ENCODE assay signal across 1 cellular context in genomic region chr7:153022796-153023592, GRCh38.
TF ChIP-seq lines count a peak whose summit lies in the region.

No MANE protein-coding gene starts in this region.

TF ChIP-seq in GM23338, 12 proteins besides CTCF, POLR2A, EP300 and RAD21 (continued from another document):
- TF ChIP-seq ETS1 (IDR thresholded peaks at IDR 0.05) (no peak), JUNB (IDR thresholded peaks at IDR 0.05; ENCODE audit: unreplicated experiment) (no peak), NANOG (IDR thresholded peaks at IDR 0.05; ENCODE audit: borderline replicate concordance) (no peak), EZH2phosphoT487 (IDR thresholded peaks at IDR 0.05; ENCODE audit: unreplicated experiment) (no peak), CREB1 (CRISPR knock-in tag; IDR thresholded peaks at IDR 0.05; ENCODE audit: low read depth) (no peak), EZH2 (IDR thresholded peaks at IDR 0.05; ENCODE audit: low read depth, unreplicated experiment) (no peak), REST (IDR thresholded peaks at IDR 0.05; ENCODE audit: unreplicated experiment) (no peak), STAT1 (IDR thresholded peaks at IDR 0.05; ENCODE audit: unreplicated experiment) (no peak), ZNF114 (CRISPR knock-in tag; IDR thresholded peaks at IDR 0.05) (no peak), ZNF331 (CRISPR knock-in tag; IDR thresholded peaks at IDR 0.05; ENCODE audit: low read depth) (no peak), POLR2AphosphoS5 (IDR thresholded peaks at IDR 0.05; ENCODE audit: low read depth) (no peak)
